ENCODE assay signal across 8 cellular contexts in the genomic region with DNA sequence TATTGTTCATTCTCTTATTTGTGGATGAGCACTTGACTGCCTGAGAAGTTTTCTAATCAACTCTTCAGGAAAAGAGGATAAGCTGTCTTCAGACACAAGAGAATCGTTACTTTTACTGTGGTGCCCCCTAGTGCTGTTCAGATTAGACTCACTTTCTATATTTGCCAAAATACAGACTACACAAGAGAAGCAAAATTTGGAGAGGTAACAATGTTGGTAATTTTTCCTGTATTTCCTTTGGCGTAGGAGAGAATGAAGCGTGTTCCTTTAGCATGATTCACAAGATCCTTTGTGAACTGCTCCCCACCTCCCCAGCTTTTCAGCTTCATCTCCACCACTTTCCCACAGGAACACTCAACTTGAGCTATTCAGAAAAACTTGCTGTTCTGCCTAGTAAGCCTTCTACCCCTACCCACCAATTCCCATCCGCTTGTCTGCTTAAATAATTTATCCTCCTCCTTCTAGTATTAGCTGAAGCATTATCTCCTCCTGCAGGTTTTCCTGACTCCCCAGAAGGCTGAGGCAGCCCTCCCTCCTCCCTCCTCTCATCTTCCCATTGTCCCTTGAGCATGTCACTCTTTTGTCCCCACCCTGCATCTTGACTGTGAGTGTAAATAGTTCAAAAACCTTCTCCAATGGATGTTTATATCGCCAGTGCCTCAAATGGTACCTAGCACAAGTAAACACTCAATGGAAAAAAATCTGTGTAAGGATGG. TPM values are rescaled to one million over a fixed set of nuclear protein-coding genes. Genes with fewer than 3 reads are reported as not detected.
A peak's percentile ranks its signal among the peaks of the same experiment; 100 is the strongest.
DNase-seq lines count a peak whose midpoint lies in the region; ATAC-seq and TF ChIP-seq lines count a peak whose summit lies in the region.

No MANE protein-coding gene starts in this region.

- ATAC-seq in GM18498 (IDR thresholded peaks at IDR 0.05; ENCODE audit: unreplicated experiment) = no peak
- ATAC-seq in GM18873 (IDR thresholded peaks at IDR 0.05; ENCODE audit: low FRiP score, unreplicated experiment) = no peak

- in situ Hi-C loops in GM13976 (cut with MboI; ENCODE audit: low sequenced_read_pairs, unreplicated experiment) = loop anchor here (5.0 kb wide), 1 partner anchor 460 kb away; no protein-coding TSS in a partner anchor

- BruUV-seq in OCI-LY7 (replicated peaks; lab: Mats Ljungman, UMichigan) = no TSS peak

- H3K36me3 ChIP-seq in OCI-LY7 (ENCODE audit: insufficient read depth, low read length) = no peaks in the 10 kb centered on the region
- H3K36me3 ChIP-seq in mesenchymal stem cell (ENCODE audit: control insufficient read depth in 1 of 2, insufficient read depth in 2 of 2, low read depth in 1 of 2, low read length in 2 of 2) = no peaks in the 10 kb centered on the region

- no peaks in the 10 kb centered on the region for H3K9me3 ChIP-seq in OCI-LY7 (ENCODE audit: low read length)
- no peaks in the 10 kb centered on the region for H3K9me3 ChIP-seq in mesenchymal stem cell (ENCODE audit: control insufficient read depth, low read length)

- no peaks in the 10 kb centered on the region for H3K4me1 ChIP-seq in OCI-LY7 (ENCODE audit: insufficient read depth, low read length, poor library complexity, severe bottlenecking)
- H3K4me1 ChIP-seq in mesenchymal stem cell (ENCODE audit: control insufficient read depth, insufficient read depth, low read depth, low read length) = peaks cover 6% of the 10 kb centered on the region

- H3K23ac ChIP-seq in mesenchymal stem cell (ENCODE audit: low read length in 2 of 2) = no peak overlapping the region

- peak overlapping the region; percentile 52 to 91 for H3K4ac ChIP-seq in mesenchymal stem cell (ENCODE audit: low read depth in 1 of 2, low read length in 2 of 2)

- 32% methylated on average over 3 of the region's 5 CpGs for WGBS in mesenchymal stem cell

- no peak overlapping the region for H2BK5ac ChIP-seq in mesenchymal stem cell (ENCODE audit: low read depth, low read length, poor library complexity, severe bottlenecking)

- H3K27ac ChIP-seq in OCI-LY7 (ENCODE audit: low read depth, low read length, poor library complexity, severe bottlenecking) (no peak overlapping the region), mesenchymal stem cell (ENCODE audit: low read length, poor library complexity, severe bottlenecking) (no peak overlapping the region)

- no peaks in the 10 kb centered on the region for H4K20me1 ChIP-seq in OCI-LY7 (ENCODE audit: insufficient read depth, low read length)

- H2AFZ ChIP-seq in OCI-LY7 (ENCODE audit: low read length) = 0 out of 2 replicates have a peak overlapping the region, but pooled peaks have one; percentile 27
- no peak overlapping the region for H2AFZ ChIP-seq in mesenchymal stem cell (ENCODE audit: low read depth, low read length)

- H3K4me3 ChIP-seq in OCI-LY7 (ENCODE audit: low read depth, low read length, poor library complexity, severe bottlenecking) = no peak overlapping the region
- H3K4me3 ChIP-seq in mesenchymal stem cell (ENCODE audit: insufficient read depth in 1 of 2, low read depth in 1 of 2, low read length in 2 of 2) = no peak overlapping the region

- H3K79me1 ChIP-seq in mesenchymal stem cell (replicated peaks; ENCODE audit: low read length, poor library complexity, severe bottlenecking) = no peaks in the 10 kb centered on the region

- no peak overlapping the region for H3K9ac ChIP-seq in mesenchymal stem cell (ENCODE audit: low read length)

- H3K9me2 ChIP-seq in OCI-LY7 (ENCODE audit: insufficient read depth, low read length) = no peaks in the 10 kb centered on the region

- H3K14ac ChIP-seq in mesenchymal stem cell (ENCODE audit: low read length in 2 of 2) = no peak overlapping the region

- intact Hi-C loops in OCI-LY7 (cut with micrococcal nuclease; ENCODE audit: unreplicated experiment) = loop anchor here (1.0 kb wide), 2 partner anchors 376 to 457 kb away; no protein-coding TSS in a partner anchor

- peak; percentile 23 for TF ChIP-seq CTCF in GM13976 (IDR thresholded peaks at IDR 0.05; ENCODE audit: borderline replicate concordance, control extremely low read depth, extremely low read depth, insufficient read depth, missing control alignments)
- TF ChIP-seq CTCF in OCI-LY7 (conservative IDR thresholded peaks at IDR 0.05; ENCODE audit: low read length) = peak; percentile 84

- peak overlapping the region; percentile 21 for H2AK5ac ChIP-seq in mesenchymal stem cell (ENCODE audit: low read length, severe bottlenecking)

- H4K91ac ChIP-seq in mesenchymal stem cell (ENCODE audit: low read length) = peak overlapping the region; percentile 89

- H3K79me2 ChIP-seq in OCI-LY7 (ENCODE audit: insufficient read depth, low read depth, low read length) = no peaks in the 10 kb centered on the region

- peak overlapping the region; percentile 97 for H2BK120ac ChIP-seq in mesenchymal stem cell (ENCODE audit: low read depth, low read length)

- H3K18ac ChIP-seq in mesenchymal stem cell (ENCODE audit: low read depth in 1 of 2, low read length in 2 of 2) = peak overlapping the region in 1 of 2 experiments; percentile 95

- no peaks in the 10 kb centered on the region for H3K27me3 ChIP-seq in mesenchymal stem cell (ENCODE audit: control insufficient read depth in 1 of 2, insufficient read depth in 1 of 2, low read length in 2 of 2)

- DNase-seq in Ammon's horn (ENCODE audit: low spot score) = peak; percentile 69
- DNase-seq in GM13976 (ENCODE audit: low spot score) = no peak
- DNase-seq in OCI-LY7 (ENCODE audit: low spot score) = peak; percentile 63
- DNase-seq in dermis blood vessel endothelial cell = peak; percentile 90
- DNase-seq in mesenchymal stem cell = peak; percentile 83
- DNase-seq in retina = no peak

- POLR2A ChIA-PET in OCI-LY7 (lab: Charles Lee) = interaction anchor here (0.7 to 1.2 kb wide), 3 partner anchors 13 to 312 kb away, joined by 3 read pairs; no protein-coding TSS in a partner anchor

- no peak overlapping the region for H2BK15ac ChIP-seq in mesenchymal stem cell (ENCODE audit: low read depth, poor library complexity, severe bottlenecking)

- H4K8ac ChIP-seq in mesenchymal stem cell (ENCODE audit: low read length) = peak overlapping the region; percentile 89

- H2BK12ac ChIP-seq in mesenchymal stem cell (ENCODE audit: low read length in 2 of 2) = peak overlapping the region; percentile 33 to 59

- CTCF ChIA-PET in OCI-LY7 (lab: Charles Lee; ENCODE audit: unreplicated experiment) = interaction anchor here (0.9 to 1.6 kb wide), 3 partner anchors 376 to 459 kb away, joined by 3 to 5 read pairs (median 3); no protein-coding TSS in a partner anchor

- H3K4me2 ChIP-seq in OCI-LY7 (ENCODE audit: low read length) = no peak overlapping the region
- H3K4me2 ChIP-seq in mesenchymal stem cell (ENCODE audit: low read length, poor library complexity, severe bottlenecking) = no peak overlapping the region

RNA-seq across cellular contexts. Expression of a gene that starts 4.5 kb away (rescaled TPM):
- total RNA-seq in OCI-LY7 (2014; rRNA removed; shearing (Covaris generic)) = 0.62 and 0.63 TPM in 2 replicates
- 0.44 and 0.53 TPM in 2 replicates for total RNA-seq in OCI-LY7 (2022)
- 2.7 TPM in 2 replicates for total RNA-seq in dermis blood vessel endothelial cell
- 37.8 TPM for polyA plus RNA-seq in mesenchymal stem cell (2013, experiment 1 of 2)
- 39.2 TPM for polyA plus RNA-seq in mesenchymal stem cell (2013, experiment 2 of 2)

Comparison
In these comparisons a context has a peak if more than half of its experiments do, and no peak if none do; other contexts are left out.
1. DNase-seq: peak in Ammon's horn (single experiment), OCI-LY7 (single experiment), dermis blood vessel endothelial cell (single experiment) and mesenchymal stem cell (single experiment); none in GM13976 (single experiment) and retina (single experiment).